2 cellular contexts compared by ENCODE assay signal in genomic region chr15:57655809-57656208, GRCh38.
A peak's percentile ranks its signal among the peaks of the same experiment; 100 is the strongest.
TF ChIP-seq lines count a peak whose summit lies in the region.

No MANE protein-coding gene starts in this region.

TF ChIP-seq in A549, 52 proteins besides CTCF, POLR2A, EP300 and RAD21:
- no peak for TF ChIP-seq CBX2 (IDR thresholded peaks at IDR 0.05; ENCODE audit: borderline replicate concordance, low read depth)
- 0 out of 2 replicates have a peak, but pooled peaks have one; percentile 63 for TF ChIP-seq ESRRA (IDR thresholded peaks at IDR 0.05; ENCODE audit: borderline replicate concordance, low read length)
TF ChIP-seq in A549: peak in this region for 1.

TF ChIP-seq in K562, 482 proteins besides CTCF, POLR2A, EP300 and RAD21:
- TF ChIP-seq NCOA1 (IDR thresholded peaks at IDR 0.05; ENCODE audit: low read depth) (no peak), ESRRA (IDR thresholded peaks at IDR 0.05; ENCODE audit: borderline replicate concordance, low read depth) (peak; percentile 87), HNRNPH1 (optimal IDR thresholded peaks at IDR 0.05; ENCODE audit: low read depth, low read length) (no peak)
TF ChIP-seq in K562: peak in this region for 1.
